Comparison of ENCODE assay signal across 8 cellular contexts in genomic region chr14:50040401-50040775, GRCh38.
DNase-seq lines count a peak whose midpoint lies in the region; ATAC-seq, FAIRE-seq and TF ChIP-seq lines count a peak whose summit lies in the region.

No MANE protein-coding gene starts in this region.

- H3K4me3 ChIP-seq in AG10803 (ENCODE audit: low read length) (no peak overlapping the region), GM23248 (no peak overlapping the region), SK-N-SH (ENCODE audit: low read depth in 2 of 2, low read length in 1 of 2) (no peak overlapping the region), astrocyte of the spinal cord (ENCODE audit: low read depth, low read length) (no peak overlapping the region), muscle layer of duodenum (ENCODE audit: low read depth in 1 of 2, low read length in 2 of 2) (no peak overlapping the region), kidney (ENCODE audit: low read length in 2 of 2) (no peak overlapping the region)

- DNase-seq in AG10803 (ENCODE audit: low read depth), result peak; percentile 67
- DNase-seq in GM23248, result peak; percentile 79
- DNase-seq in SK-N-SH, result no peak
- DNase-seq in astrocyte of the spinal cord (ENCODE audit: low read depth, low spot score), result peak; percentile 76
- DNase-seq in GM13977 (ENCODE audit: low spot score), result no peak
- DNase-seq in kidney, result no peak

- POLR2A ChIA-PET in SK-N-SH (lab: Yijun Ruan, JAX), result no interaction called here

- 18 to 25% methylated on average over 4 of the region's 4 CpGs for WGBS in GM23248 (ENCODE audit: low coverage in 1 of 2, low lambda C conversion rate in 2 of 2, missing lambda C conversion rate in 2 of 2), 2 experiments
- WGBS in SK-N-SH (ENCODE audit: low lambda C conversion rate), result 30% methylated on average over 4 of the region's 4 CpGs

- TF ChIP-seq RAD21 in SK-N-SH (IDR thresholded peaks at IDR 0.05; ENCODE audit: low read length), result no peak

- intact Hi-C loops in kidney (cut with DNase I), result no loop called here

- H3K79me2 ChIP-seq in GM23248 (ENCODE audit: insufficient read depth), result no peaks in the 10 kb centered on the region
- H3K79me2 ChIP-seq in SK-N-SH (ENCODE audit: insufficient read depth), result no peaks in the 10 kb centered on the region

- ATAC-seq in HG03571 (IDR thresholded peaks at IDR 0.05; ENCODE audit: unreplicated experiment), result no peak

- H3F3A ChIP-seq in GM23248 (ENCODE audit: insufficient read depth) (peaks cover 43% of the 10 kb centered on the region), SK-N-SH (replicated peaks; ENCODE audit: insufficient read depth) (peaks cover 42% of the 10 kb centered on the region)

- H3K27ac ChIP-seq in GM23248 (peak overlapping the region; percentile 97), SK-N-SH (ENCODE audit: low read depth in 2 of 2, low read length in 1 of 2) (peak overlapping the region; percentile 24 to 92; a peak in 2 of 4 replicates), muscle layer of duodenum (ENCODE audit: low read length) (peak overlapping the region; percentile 11), kidney (ENCODE audit: low read depth in 2 of 2, low read length in 2 of 2) (peak overlapping the region in 1 of 2 donors; percentile 2)

- peak overlapping the region; percentile 27; the same call in 1 of the 2 replicates for H3K9ac ChIP-seq in GM23248
- H3K9ac ChIP-seq in SK-N-SH, result peak overlapping the region; percentile 66
- no peak overlapping the region for H3K9ac ChIP-seq in kidney (ENCODE audit: low read length in 2 of 2)

- TF ChIP-seq CTCF in AG10803 (conservative IDR thresholded peaks at IDR 0.05; ENCODE audit: low read length) (no peak), SK-N-SH (IDR thresholded peaks at IDR 0.05) (no peak), astrocyte of the spinal cord (IDR thresholded peaks at IDR 0.05; ENCODE audit: low read depth, low read length) (no peak), GM13977 (IDR thresholded peaks at IDR 0.05; ENCODE audit: extremely low read depth, insufficient read depth, missing control alignments) (no peak), kidney (IDR thresholded peaks at IDR 0.05; ENCODE audit: borderline replicate concordance, extremely low read depth, insufficient read depth) (no peak)

- no peaks in the 10 kb centered on the region for H3K36me3 ChIP-seq in GM23248 (ENCODE audit: low read depth)
- H3K36me3 ChIP-seq in SK-N-SH (replicated peaks in 1 of 2; ENCODE audit: control insufficient read depth in 1 of 2, insufficient read depth in 2 of 2, low read length in 1 of 2), result no peaks in the 10 kb centered on the region
- no peaks in the 10 kb centered on the region for H3K36me3 ChIP-seq in muscle layer of duodenum (ENCODE audit: control insufficient read depth in 1 of 2, insufficient read depth in 2 of 2, low read length in 2 of 2)
- H3K36me3 ChIP-seq in kidney (ENCODE audit: control insufficient read depth in 1 of 2, insufficient read depth in 2 of 2, low read length in 2 of 2), result no peaks in the 10 kb centered on the region

- no peaks in the 10 kb centered on the region for H3K9me3 ChIP-seq in GM23248 (ENCODE audit: low read depth)
- no peaks in the 10 kb centered on the region for H3K9me3 ChIP-seq in SK-N-SH
- H3K9me3 ChIP-seq in muscle layer of duodenum (ENCODE audit: control insufficient read depth in 1 of 2, low read length in 2 of 2), result no peaks in the 10 kb centered on the region
- H3K9me3 ChIP-seq in kidney (ENCODE audit: control insufficient read depth in 1 of 2, low read length in 2 of 2), result no peaks in the 10 kb centered on the region

- no peak overlapping the region for H2AFZ ChIP-seq in GM23248
- 0 out of 2 replicates have a peak overlapping the region, but pooled peaks have one; percentile 48 for H2AFZ ChIP-seq in SK-N-SH (ENCODE audit: low read depth)

- no peaks in the 10 kb centered on the region for H4K20me1 ChIP-seq in GM23248 (ENCODE audit: insufficient read depth)
- no peaks in the 10 kb centered on the region for H4K20me1 ChIP-seq in SK-N-SH (ENCODE audit: insufficient read depth)

- in situ Hi-C loops in GM23248 (cut with MboI) (no loop called here), astrocyte of the spinal cord (cut with HindIII; ENCODE audit: low sequenced_read_pairs) (no loop called here), GM13977 (cut with MboI; ENCODE audit: low pct_unique_long_range_greater_than_20kb, low sequenced_read_pairs, unreplicated experiment) (loop anchor here (10.0 kb wide), 1 partner anchor 54 kb away; no protein-coding TSS in a partner anchor)

- TF ChIP-seq EP300 in SK-N-SH (IDR thresholded peaks at IDR 0.05; ENCODE audit: borderline replicate concordance in 1 of 2, low read depth in 1 of 2, low read length in 1 of 2), result peak in 1 of 2 experiments; percentile 37; a peak in 1 of 4 replicates

- no peak for FAIRE-seq in kidney (lab: Jason Lieb, UNC)

- CTCF ChIA-PET in SK-N-SH (lab: Yijun Ruan, JAX), result interaction anchor here (1.5 kb wide), 1 partner anchor 11 kb away, joined by 3 read pairs; no protein-coding TSS in a partner anchor

- H3K9me2 ChIP-seq in GM23248 (ENCODE audit: insufficient read depth), result no peaks in the 10 kb centered on the region
- no peaks in the 10 kb centered on the region for H3K9me2 ChIP-seq in SK-N-SH

- H3K4me1 ChIP-seq in GM23248 (ENCODE audit: insufficient read depth), result peaks cover 47% of the 10 kb centered on the region
- H3K4me1 ChIP-seq in SK-N-SH (ENCODE audit: control insufficient read depth in 1 of 2, insufficient read depth in 2 of 2, low read depth in 1 of 2, low read length in 1 of 2), result peaks cover 4 to 39% of the 10 kb centered on the region in 2 experiments; a peak in 3 of 4 replicates
- H3K4me1 ChIP-seq in muscle layer of duodenum (ENCODE audit: control insufficient read depth in 1 of 2, insufficient read depth in 2 of 2, low read length in 2 of 2), result peaks cover 3 to 19% of the 10 kb centered on the region in 2 donors
- peaks cover 15 to 19% of the 10 kb centered on the region in 2 donors for H3K4me1 ChIP-seq in kidney (ENCODE audit: control insufficient read depth in 1 of 2, insufficient read depth in 1 of 2, low read depth in 1 of 2, low read length in 2 of 2)

- no peaks in the 10 kb centered on the region for H3K27me3 ChIP-seq in GM23248 (replicated peaks; ENCODE audit: insufficient read depth)
- H3K27me3 ChIP-seq in SK-N-SH (ENCODE audit: insufficient read depth), result no peaks in the 10 kb centered on the region
- no peaks in the 10 kb centered on the region for H3K27me3 ChIP-seq in muscle layer of duodenum (ENCODE audit: low read depth, low read length)

- no peak overlapping the region for H3K4me2 ChIP-seq in GM23248 (ENCODE audit: unreplicated experiment)
- peak overlapping the region; percentile 51 for H3K4me2 ChIP-seq in SK-N-SH

TF ChIP-seq in SK-N-SH, 30 proteins besides CTCF, POLR2A, EP300 and RAD21:
- TF ChIP-seq CHD2 (IDR thresholded peaks at IDR 0.05; ENCODE audit: low read length, partially characterized antibody) (no peak), MAX (IDR thresholded peaks at IDR 0.05; ENCODE audit: low read depth) (peak; percentile 76), NFIC (IDR thresholded peaks at IDR 0.05; ENCODE audit: borderline replicate concordance) (peak; percentile 27; the same call in 1 of the 2 replicates), FOSL2 (IDR thresholded peaks at IDR 0.05; ENCODE audit: borderline replicate concordance, low read depth) (peak; percentile 78; the same call in 1 of the 2 replicates), ELF1 (IDR thresholded peaks at IDR 0.05) (peak; percentile 80), YY1 (IDR thresholded peaks at IDR 0.05; ENCODE audit: low read depth) (no peak), SIN3A (IDR thresholded peaks at IDR 0.05; ENCODE audit: borderline replicate concordance, low read depth, low read length) (no peak), TEAD4 (IDR thresholded peaks at IDR 0.05; ENCODE audit: borderline replicate concordance, insufficient read depth) (no peak), SMC3 (IDR thresholded peaks at IDR 0.05; ENCODE audit: low read depth, low read length) (no peak), TAF1 (IDR thresholded peaks at IDR 0.05; ENCODE audit: borderline replicate concordance, low read depth, low read length) (peak; percentile 47; the same call in 1 of the 2 replicates), JUND (IDR thresholded peaks at IDR 0.05) (peak; percentile 51; the same call in 1 of the 2 replicates), MEF2A (IDR thresholded peaks at IDR 0.05; ENCODE audit: borderline replicate concordance, low read depth) (no peak), RXRA (IDR thresholded peaks at IDR 0.05; ENCODE audit: borderline replicate concordance, low read depth) (peak; percentile 67), GABPA (IDR thresholded peaks at IDR 0.05; ENCODE audit: low read depth) (peak; percentile 35; the same call in 1 of the 2 replicates), MXI1 (IDR thresholded peaks at IDR 0.05; ENCODE audit: low read depth, low read length) (no peak), TCF12 (IDR thresholded peaks at IDR 0.05) (peak; percentile 46; the same call in 1 of the 2 replicates)
- TF ChIP-seq, protein P1, sequence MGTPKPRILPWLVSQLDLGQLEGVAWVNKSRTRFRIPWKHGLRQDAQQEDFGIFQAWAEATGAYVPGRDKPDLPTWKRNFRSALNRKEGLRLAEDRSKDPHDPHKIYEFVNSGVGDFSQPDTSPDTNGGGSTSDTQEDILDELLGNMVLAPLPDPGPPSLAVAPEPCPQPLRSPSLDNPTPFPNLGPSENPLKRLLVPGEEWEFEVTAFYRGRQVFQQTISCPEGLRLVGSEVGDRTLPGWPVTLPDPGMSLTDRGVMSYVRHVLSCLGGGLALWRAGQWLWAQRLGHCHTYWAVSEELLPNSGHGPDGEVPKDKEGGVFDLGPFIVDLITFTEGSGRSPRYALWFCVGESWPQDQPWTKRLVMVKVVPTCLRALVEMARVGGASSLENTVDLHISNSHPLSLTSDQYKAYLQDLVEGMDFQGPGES (IDR thresholded peaks at IDR 0.05; ENCODE audit: low read depth, low read length), result no peak
- TF ChIP-seq, protein P2, sequence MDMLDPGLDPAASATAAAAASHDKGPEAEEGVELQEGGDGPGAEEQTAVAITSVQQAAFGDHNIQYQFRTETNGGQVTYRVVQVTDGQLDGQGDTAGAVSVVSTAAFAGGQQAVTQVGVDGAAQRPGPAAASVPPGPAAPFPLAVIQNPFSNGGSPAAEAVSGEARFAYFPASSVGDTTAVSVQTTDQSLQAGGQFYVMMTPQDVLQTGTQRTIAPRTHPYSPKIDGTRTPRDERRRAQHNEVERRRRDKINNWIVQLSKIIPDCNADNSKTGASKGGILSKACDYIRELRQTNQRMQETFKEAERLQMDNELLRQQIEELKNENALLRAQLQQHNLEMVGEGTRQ (IDR thresholded peaks at IDR 0.05; ENCODE audit: borderline replicate concordance, low read depth, low read length), result no peak

Comparison
In these comparisons a context has a peak if more than half of its experiments do, and no peak if none do; other contexts are left out.
1. DNase-seq: peak in AG10803 (single experiment), GM23248 (single experiment) and astrocyte of the spinal cord (single experiment); none in SK-N-SH (single experiment), GM13977 (single experiment) and kidney (single experiment).
2. H3K9ac ChIP-seq: peak in GM23248 (single experiment) and SK-N-SH (single experiment); none in kidney (0 of 2).